Comparison of ENCODE assay signal across 26 cellular contexts in genomic region chr7:42161723-42162122, GRCh38.
DNase-seq lines count a peak whose midpoint lies in the region; ATAC-seq and TF ChIP-seq lines count a peak whose summit lies in the region.
"Had no signal": no experiment of that assay in that cellular context is flagged by ENCODE, and none has a peak within 500 bp of the region (broad histone marks: within the 10 kb centered on the region; RNA-seq: fewer than 3 reads in every experiment).

No MANE protein-coding gene starts in this region.

- H3K27ac ChIP-seq in GM23248 (peak overlapping the region; percentile 23; the same call in 1 of the 2 replicates), gastrocnemius medialis (no peak overlapping the region), sigmoid colon (peak overlapping the region in 1 of 4 donors; percentile 33)
- H3K27ac ChIP-seq: body of pancreas, KMS-11, transverse colon had no signal

- no peak overlapping the region for H3K9ac ChIP-seq in GM23248
- H3K9ac ChIP-seq: KMS-11 had no signal

- peaks cover 19% of the 10 kb centered on the region for H3K4me1 ChIP-seq in GM23248 (ENCODE audit: insufficient read depth)
- H3K4me1 ChIP-seq in gastrocnemius medialis, result no peaks in the 10 kb centered on the region
- peaks cover 0 to 49% (median 37%) of the 10 kb centered on the region in 4 donors for H3K4me1 ChIP-seq in sigmoid colon
- H3K4me1 ChIP-seq: body of pancreas had no signal

- H3K27me3 ChIP-seq in GM23248 (replicated peaks; ENCODE audit: insufficient read depth), result no peaks in the 10 kb centered on the region
- H3K27me3 ChIP-seq in gastrocnemius medialis, result no peaks in the 10 kb centered on the region
- no peaks in the 10 kb centered on the region for H3K27me3 ChIP-seq in sigmoid colon
- H3K27me3 ChIP-seq: body of pancreas, SJCRH30, transverse colon had no signal

- in situ Hi-C loops in GM23248 (cut with MboI) (no loop called here), gastrocnemius medialis (cut with MboI; ENCODE audit: low sequenced_read_pairs in 4 of 4) (no loop called here)

- no peaks in the 10 kb centered on the region for H3K36me3 Mint-ChIP-seq in WTC11
- no peaks in the 10 kb centered on the region for H3K36me3 Mint-ChIP-seq in activated CD4-positive, alpha-beta T cell treated with anti-CD3 and anti-CD28 coated beads, Interleukin-2, amount 10 ng/mL, durations not matched to agents 7 days and 5 days (ENCODE audit: low read depth)
- H3K36me3 Mint-ChIP-seq: activated naive CD4-positive, alpha-beta T cell treated with anti-CD3 and anti-CD28 coated beads, Interleukin-2, amount 50 U/mL, for 72 hours had no signal

- H3K27me3 Mint-ChIP-seq in WTC11 (ENCODE audit: low read depth), result no peaks in the 10 kb centered on the region
- no peaks in the 10 kb centered on the region for H3K27me3 Mint-ChIP-seq in activated CD4-positive, alpha-beta T cell treated with anti-CD3 and anti-CD28 coated beads, Interleukin-2, amount 10 ng/mL, durations not matched to agents 7 days and 5 days

- H3K4me2 ChIP-seq in GM23248 (ENCODE audit: unreplicated experiment), result no peak overlapping the region
- H3K4me2 ChIP-seq: KMS-11 had no signal

- TF ChIP-seq CTCF in WTC11 (IDR thresholded peaks at IDR 0.05) (no peak), fibroblast of villous mesenchyme (IDR thresholded peaks at IDR 0.05; ENCODE audit: insufficient read depth, low read depth, low read length) (no peak), gastrocnemius medialis (IDR thresholded peaks at IDR 0.05 in 4 of 5, conservative IDR thresholded peaks at IDR 0.05 in 1 of 5) (no peak), sigmoid colon (IDR thresholded peaks at IDR 0.05) (no peak)

- H2AFZ ChIP-seq in GM23248, result no peak overlapping the region

- no peak for TF ChIP-seq POLR2A in gastrocnemius medialis (IDR thresholded peaks at IDR 0.05)
- no peak for TF ChIP-seq POLR2A in sigmoid colon (IDR thresholded peaks at IDR 0.05)

- no peak overlapping the region for H3K4me3 ChIP-seq in GM23248
- H3K4me3 ChIP-seq in fibroblast of villous mesenchyme (ENCODE audit: low read depth, low read length), result no peak overlapping the region
- H3K4me3 ChIP-seq in gastrocnemius medialis, result no peak overlapping the region
- H3K4me3 ChIP-seq in sigmoid colon, result no peak overlapping the region
- H3K4me3 ChIP-seq: body of pancreas, SJCRH30, transverse colon had no signal

- H3K9me3 Mint-ChIP-seq in WTC11, result no peaks in the 10 kb centered on the region
- H3K9me3 Mint-ChIP-seq in activated CD4-positive, alpha-beta T cell treated with anti-CD3 and anti-CD28 coated beads, Interleukin-2, amount 10 ng/mL, durations not matched to agents 7 days and 5 days, result no peaks in the 10 kb centered on the region
- H3K9me3 Mint-ChIP-seq: activated naive CD4-positive, alpha-beta T cell treated with anti-CD3 and anti-CD28 coated beads, Interleukin-2, amount 50 U/mL, for 72 hours; activated T-cell treated with anti-CD3 and anti-CD28 coated beads, Interleukin-2, amount 50 U/mL, for 72 hours; neural crest cell had no signal

- POLR2A ChIA-PET in WTC11 (lab: Charles Lee), result no interaction called here
- POLR2A ChIA-PET in activated CD4-positive, alpha-beta T cell treated with anti-CD3 and anti-CD28 coated beads, Interleukin-2, amount 10 ng/mL, durations not matched to agents 7 days and 5 days (lab: Charles Lee), result no interaction called here

- H3F3A ChIP-seq in GM23248 (ENCODE audit: insufficient read depth), result peaks cover under 1% of the 10 kb centered on the region; the same call in 1 of the 2 replicates

- H3K9me3 ChIP-seq in GM23248 (ENCODE audit: low read depth) (no peaks in the 10 kb centered on the region), gastrocnemius medialis (no peaks in the 10 kb centered on the region), sigmoid colon (no peaks in the 10 kb centered on the region)
- H3K9me3 ChIP-seq: body of pancreas, SJCRH30, transverse colon had no signal

- H3K27ac Mint-ChIP-seq in WTC11, result peak overlapping the region; percentile 43; the same call in 1 of the 2 replicates
- H3K27ac Mint-ChIP-seq in activated CD4-positive, alpha-beta T cell treated with anti-CD3 and anti-CD28 coated beads, Interleukin-2, amount 10 ng/mL, durations not matched to agents 7 days and 5 days, result no peak overlapping the region
- H3K27ac Mint-ChIP-seq: activated naive CD4-positive, alpha-beta T cell treated with anti-CD3 and anti-CD28 coated beads, Interleukin-2, amount 50 U/mL, for 72 hours; activated T-cell treated with anti-CD3 and anti-CD28 coated beads, Interleukin-2, amount 50 U/mL, for 72 hours had no signal

- no peak overlapping the region for H3K4me3 Mint-ChIP-seq in WTC11
- no peak overlapping the region for H3K4me3 Mint-ChIP-seq in activated CD4-positive, alpha-beta T cell treated with anti-CD3 and anti-CD28 coated beads, Interleukin-2, amount 10 ng/mL, durations not matched to agents 7 days and 5 days
- H3K4me3 Mint-ChIP-seq: activated T-cell treated with anti-CD3 and anti-CD28 coated beads, Interleukin-2, amount 50 U/mL, for 72 hours; neural crest cell had no signal

- peaks cover 9% of the 10 kb centered on the region; the same call in 1 of the 2 replicates for H3K79me2 ChIP-seq in GM23248 (ENCODE audit: insufficient read depth)

- intact Hi-C loops in gastrocnemius medialis (cut with DNase I; ENCODE audit: low total_unique reads), result no loop called here
- intact Hi-C loops in sigmoid colon (cut with DNase I), result no loop called here

- no peak for TF ChIP-seq EP300 in sigmoid colon (IDR thresholded peaks at IDR 0.05)

- DNase-seq in GM23248 (peak; percentile 81), WTC11 (ENCODE audit: low spot score) (no peak), fibroblast of villous mesenchyme (ENCODE audit: low read depth) (peak; percentile 60), gastrocnemius medialis (no peak), sigmoid colon (no peak), GM19238 (ENCODE audit: insufficient read length, low spot score) (no peak), 8988T (no peak)
- DNase-seq in activated CD4-positive, alpha-beta T cell treated with anti-CD3 and anti-CD28 coated beads, Interleukin-2, amount 10 ng/mL, durations not matched to agents 7 days and 5 days, result no peak
- DNase-seq: activated CD8-positive, alpha-beta memory T cell treated with anti-CD3 and anti-CD28 coated beads for 24 hours; activated T-cell treated with anti-CD3 and anti-CD28 coated beads, Interleukin-2, amount 50 U/mL, for 72 hours; AML-193; body of pancreas; hypothalamus; kidney glomerular epithelial cell; midbrain; NCI-H1417; NCI-H69; retina; stimulated activated naive CD4-positive, alpha-beta T cell treated with Interleukin-2 at 50 U/mL for 16 hours; T-helper 2 cell; transverse colon had no signal

- CTCF ChIA-PET in WTC11 (lab: Charles Lee), result no interaction called here
- CTCF ChIA-PET in activated CD4-positive, alpha-beta T cell treated with anti-CD3 and anti-CD28 coated beads, Interleukin-2, amount 10 ng/mL, durations not matched to agents 7 days and 5 days (lab: Charles Lee), result no interaction called here

- H4K20me1 ChIP-seq in GM23248 (ENCODE audit: insufficient read depth), result no peaks in the 10 kb centered on the region

- ATAC-seq in WTC11, result no peak
- peak; percentile 36 to 67 for ATAC-seq in gastrocnemius medialis
- ATAC-seq: activated naive CD4-positive, alpha-beta T cell treated with anti-CD3 and anti-CD28 coated beads, Interleukin-2, amount 50 U/mL, for 72 hours; activated T-cell treated with anti-CD3 and anti-CD28 coated beads, Interleukin-2, amount 50 U/mL, for 72 hours; body of pancreas; HCT116 had no signal

- H3K9me2 ChIP-seq in GM23248 (ENCODE audit: insufficient read depth), result no peaks in the 10 kb centered on the region

- H3K4me1 Mint-ChIP-seq in WTC11, result peaks cover 41% of the 10 kb centered on the region
- no peaks in the 10 kb centered on the region for H3K4me1 Mint-ChIP-seq in activated CD4-positive, alpha-beta T cell treated with anti-CD3 and anti-CD28 coated beads, Interleukin-2, amount 10 ng/mL, durations not matched to agents 7 days and 5 days

- H3K36me3 ChIP-seq in GM23248 (ENCODE audit: low read depth) (no peaks in the 10 kb centered on the region), gastrocnemius medialis (no peaks in the 10 kb centered on the region), sigmoid colon (no peaks in the 10 kb centered on the region)
- H3K36me3 ChIP-seq: SJCRH30, transverse colon had no signal

- 65 to 67% methylated on average over 2 of the region's 2 CpGs for WGBS in GM23248 (ENCODE audit: low coverage in 1 of 2, low lambda C conversion rate in 2 of 2, missing lambda C conversion rate in 2 of 2), 2 experiments
- 86 to 92% methylated on average over 2 of the region's 2 CpGs for WGBS in sigmoid colon, 2 donors

TF ChIP-seq in WTC11, 78 proteins besides CTCF, POLR2A, EP300 and RAD21 (continues in another document):
- no peak for TF ChIP-seq NR2C2 (CRISPR knock-in tag; IDR thresholded peaks at IDR 0.05)
- TF ChIP-seq MXD4 (CRISPR knock-in tag; IDR thresholded peaks at IDR 0.05; ENCODE audit: borderline replicate concordance), result no peak
- TF ChIP-seq NFE2L1 (CRISPR knock-in tag; IDR thresholded peaks at IDR 0.05), result no peak
- TF ChIP-seq E2F5 (CRISPR knock-in tag; IDR thresholded peaks at IDR 0.05), result no peak
- no peak for TF ChIP-seq ZNF281 (CRISPR knock-in tag; IDR thresholded peaks at IDR 0.05)
- TF ChIP-seq ELF4 (CRISPR knock-in tag; IDR thresholded peaks at IDR 0.05; ENCODE audit: low read depth), result no peak

Comparison
In these comparisons a context has a peak if more than half of its experiments do, and no peak if none do; other contexts are left out.
1. DNase-seq: peak in GM23248 (single experiment) and fibroblast of villous mesenchyme (single experiment); none in WTC11 (single experiment), gastrocnemius medialis (0 of 2), activated CD4-positive, alpha-beta T cell treated with anti-CD3 and anti-CD28 coated beads, Interleukin-2, amount 10 ng/mL, durations not matched to agents 7 days and 5 days (single experiment), sigmoid colon (single experiment), GM19238 (single experiment) and 8988T (single experiment).